In the genomic region with DNA sequence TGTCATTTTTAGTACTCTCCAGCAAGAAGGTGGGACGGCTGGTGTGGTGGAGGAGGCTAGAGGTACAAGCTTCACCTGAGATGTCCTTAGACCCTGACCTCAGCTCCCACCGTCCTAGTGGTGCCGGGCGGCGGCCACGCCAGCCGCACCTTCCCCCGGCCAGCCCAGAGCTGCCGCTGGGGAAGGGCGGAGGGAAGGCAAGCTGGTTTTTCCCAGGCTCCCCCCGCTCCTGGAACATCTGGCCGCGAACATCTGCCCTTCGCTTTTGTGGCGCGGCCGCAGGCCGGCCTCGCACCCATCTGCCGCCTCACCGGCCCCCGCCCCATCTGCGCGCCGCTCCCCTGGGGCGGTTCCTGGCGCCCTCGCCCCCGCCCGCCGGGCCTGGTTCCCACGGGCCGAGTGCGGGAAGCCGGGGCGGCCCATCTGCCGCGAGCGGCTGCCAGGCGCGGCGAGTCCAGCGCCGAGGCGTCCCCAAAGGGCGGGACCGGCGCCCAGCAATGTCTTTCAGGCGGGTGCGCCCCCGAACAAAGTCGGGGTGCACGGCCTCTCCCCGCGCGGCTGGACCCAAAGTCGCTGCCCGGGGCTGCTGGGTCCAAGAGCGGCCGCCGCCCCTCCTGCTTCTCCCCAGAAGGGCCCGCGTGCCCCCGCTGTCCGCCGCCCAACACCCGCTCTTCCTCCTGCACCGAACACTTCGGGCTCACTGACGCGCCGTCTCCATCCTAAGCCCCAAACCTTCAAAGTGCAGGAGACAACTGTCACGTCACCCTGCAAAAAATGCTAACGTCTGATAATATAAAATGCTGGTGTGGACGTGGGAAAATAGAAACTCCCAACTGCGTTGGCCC, we compare ENCODE assay signal across 9 cellular contexts. TPM values are rescaled to one million over a fixed set of nuclear protein-coding genes. Genes with fewer than 3 reads are reported as not detected.
DNase-seq lines count a peak whose midpoint lies in the region; ATAC-seq and TF ChIP-seq lines count a peak whose summit lies in the region.
"Had no signal": no experiment of that assay in that cellular context is flagged by ENCODE, and none has a peak within 500 bp of the region (broad histone marks: within the 10 kb centered on the region; RNA-seq: fewer than 3 reads in every experiment).

No MANE protein-coding gene starts in this region.

- H3K27me3 ChIP-seq in breast epithelium, result no peaks in the 10 kb centered on the region

- ATAC-seq in HG03460 (IDR thresholded peaks at IDR 0.05; ENCODE audit: unreplicated experiment) (no peak), GM19467 (IDR thresholded peaks at IDR 0.05; ENCODE audit: unreplicated experiment) (no peak)

- H3K9me3 ChIP-seq in breast epithelium, result no peaks in the 10 kb centered on the region

- no peaks in the 10 kb centered on the region for H3K4me1 ChIP-seq in breast epithelium

- no peaks in the 10 kb centered on the region for H3K36me3 ChIP-seq in breast epithelium

- intact Hi-C loops in breast epithelium (cut with DNase I; ENCODE audit: low total_unique reads), result no loop called here

- peak overlapping the region; percentile 37 for H3K4me3 ChIP-seq in Jurkat, Clone E6-1 (ENCODE audit: low read length)
- H3K4me3 ChIP-seq in breast epithelium, result peak overlapping the region; percentile 42 to 80 (median 59)

- no peak for TF ChIP-seq CTCF in breast epithelium (IDR thresholded peaks at IDR 0.05)

- no peak for TF ChIP-seq POLR2A in breast epithelium (IDR thresholded peaks at IDR 0.05)

- DNase-seq in COLO668 (lab: John Stamatoyannopoulos, UW; ENCODE audit: unreplicated experiment) (peak; percentile 70), breast epithelium (ENCODE audit: low spot score in 2 of 2) (no peak), left kidney (ENCODE audit: low read depth, low spot score) (peak; percentile 58), putamen (ENCODE audit: low spot score) (no peak)
- no peak for DNase-seq in Jurkat, Clone E6-1 (ENCODE audit: low read depth, low spot score)

- H3K27ac ChIP-seq in breast epithelium (peak overlapping the region; percentile 58 to 89), temporal lobe (ENCODE audit: low read depth, low read length) (peak overlapping the region; percentile 44)

RNA-seq across cellular contexts. Expression of a gene that starts 17.3 kb away (rescaled TPM):
- 67.2 TPM for polyA plus RNA-seq in Jurkat, Clone E6-1 (2012; ENCODE audit: insufficient read depth, insufficient read length)
- total RNA-seq in breast epithelium, result 100 to 1,000 TPM; 156 to 407 (median 270) TPM
- total RNA-seq in temporal lobe, result 35.7 TPM

RNA-seq across cellular contexts. Expression of a gene that starts 49.9 kb away (rescaled TPM):
- not detected for polyA plus RNA-seq in Jurkat, Clone E6-1 (2012; ENCODE audit: insufficient read depth, insufficient read length)
- 1 to 10 TPM in 1 of 3 donors, not detected in 2; 5.3 TPM for total RNA-seq in breast epithelium
- not detected for total RNA-seq in temporal lobe
- total RNA-seq: renal cortical epithelial cell had no signal

Comparison
In these comparisons a context has a peak if more than half of its experiments do, and no peak if none do; other contexts are left out.
1. DNase-seq: peak in COLO668 (single experiment) and left kidney (single experiment); none in Jurkat, Clone E6-1 (single experiment), breast epithelium (0 of 2) and putamen (single experiment).